1 cellular context compared by ENCODE assay signal in genomic region chr12:105775351-105775750, GRCh38.
TF ChIP-seq lines count a peak whose summit lies in the region.

No MANE protein-coding gene starts in this region.

TF ChIP-seq in HepG2, 621 proteins besides CTCF, POLR2A, EP300 and RAD21 (continued from another document):
- TF ChIP-seq, protein P1, sequence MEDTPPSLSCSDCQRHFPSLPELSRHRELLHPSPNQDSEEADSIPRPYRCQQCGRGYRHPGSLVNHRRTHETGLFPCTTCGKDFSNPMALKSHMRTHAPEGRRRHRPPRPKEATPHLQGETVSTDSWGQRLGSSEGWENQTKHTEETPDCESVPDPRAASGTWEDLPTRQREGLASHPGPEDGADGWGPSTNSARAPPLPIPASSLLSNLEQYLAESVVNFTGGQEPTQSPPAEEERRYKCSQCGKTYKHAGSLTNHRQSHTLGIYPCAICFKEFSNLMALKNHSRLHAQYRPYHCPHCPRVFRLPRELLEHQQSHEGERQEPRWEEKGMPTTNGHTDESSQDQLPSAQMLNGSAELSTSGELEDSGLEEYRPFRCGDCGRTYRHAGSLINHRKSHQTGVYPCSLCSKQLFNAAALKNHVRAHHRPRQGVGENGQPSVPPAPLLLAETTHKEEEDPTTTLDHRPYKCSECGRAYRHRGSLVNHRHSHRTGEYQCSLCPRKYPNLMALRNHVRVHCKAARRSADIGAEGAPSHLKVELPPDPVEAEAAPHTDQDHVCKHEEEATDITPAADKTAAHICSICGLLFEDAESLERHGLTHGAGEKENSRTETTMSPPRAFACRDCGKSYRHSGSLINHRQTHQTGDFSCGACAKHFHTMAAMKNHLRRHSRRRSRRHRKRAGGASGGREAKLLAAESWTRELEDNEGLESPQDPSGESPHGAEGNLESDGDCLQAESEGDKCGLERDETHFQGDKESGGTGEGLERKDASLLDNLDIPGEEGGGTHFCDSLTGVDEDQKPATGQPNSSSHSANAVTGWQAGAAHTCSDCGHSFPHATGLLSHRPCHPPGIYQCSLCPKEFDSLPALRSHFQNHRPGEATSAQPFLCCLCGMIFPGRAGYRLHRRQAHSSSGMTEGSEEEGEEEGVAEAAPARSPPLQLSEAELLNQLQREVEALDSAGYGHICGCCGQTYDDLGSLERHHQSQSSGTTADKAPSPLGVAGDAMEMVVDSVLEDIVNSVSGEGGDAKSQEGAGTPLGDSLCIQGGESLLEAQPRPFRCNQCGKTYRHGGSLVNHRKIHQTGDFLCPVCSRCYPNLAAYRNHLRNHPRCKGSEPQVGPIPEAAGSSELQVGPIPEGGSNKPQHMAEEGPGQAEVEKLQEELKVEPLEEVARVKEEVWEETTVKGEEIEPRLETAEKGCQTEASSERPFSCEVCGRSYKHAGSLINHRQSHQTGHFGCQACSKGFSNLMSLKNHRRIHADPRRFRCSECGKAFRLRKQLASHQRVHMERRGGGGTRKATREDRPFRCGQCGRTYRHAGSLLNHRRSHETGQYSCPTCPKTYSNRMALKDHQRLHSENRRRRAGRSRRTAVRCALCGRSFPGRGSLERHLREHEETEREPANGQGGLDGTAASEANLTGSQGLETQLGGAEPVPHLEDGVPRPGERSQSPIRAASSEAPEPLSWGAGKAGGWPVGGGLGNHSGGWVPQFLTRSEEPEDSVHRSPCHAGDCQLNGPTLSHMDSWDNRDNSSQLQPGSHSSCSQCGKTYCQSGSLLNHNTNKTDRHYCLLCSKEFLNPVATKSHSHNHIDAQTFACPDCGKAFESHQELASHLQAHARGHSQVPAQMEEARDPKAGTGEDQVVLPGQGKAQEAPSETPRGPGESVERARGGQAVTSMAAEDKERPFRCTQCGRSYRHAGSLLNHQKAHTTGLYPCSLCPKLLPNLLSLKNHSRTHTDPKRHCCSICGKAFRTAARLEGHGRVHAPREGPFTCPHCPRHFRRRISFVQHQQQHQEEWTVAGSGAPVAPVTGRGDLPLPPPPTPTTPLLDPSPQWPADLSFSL (CRISPR knock-in tag; IDR thresholded peaks at IDR 0.05): no peak
- no peak for TF ChIP-seq ZNF543 (CRISPR knock-in tag; IDR thresholded peaks at IDR 0.05)
- no peak for TF ChIP-seq POLR2AphosphoS2 (IDR thresholded peaks at IDR 0.05; ENCODE audit: low read depth, low read length)
